13 cellular contexts compared by ENCODE assay signal in genomic region chr2:188333751-188334524, GRCh38. TPM values are rescaled to one million over a fixed set of nuclear protein-coding genes. Genes with fewer than 3 reads are reported as not detected.
DNase-seq lines count a peak whose midpoint lies in the region; ATAC-seq, FAIRE-seq and TF ChIP-seq lines count a peak whose summit lies in the region.
"Had no signal": no experiment of that assay in that cellular context is flagged by ENCODE, and none has a peak within 500 bp of the region (broad histone marks: within the 10 kb centered on the region; RNA-seq: fewer than 3 reads in every experiment).

No MANE protein-coding gene starts in this region.

- TF ChIP-seq EP300 in K562 (IDR thresholded peaks at IDR 0.05; ENCODE audit: low read length): no peak

- H3F3A ChIP-seq in GM23338 (replicated peaks; ENCODE audit: low read depth): no peaks in the 10 kb centered on the region

- H3K4me3 Mint-ChIP-seq in GM23338: no peak overlapping the region
- no peak overlapping the region for H3K4me3 Mint-ChIP-seq in activated CD4-positive, alpha-beta T cell treated with anti-CD3 and anti-CD28 coated beads for 36 hours
- H3K4me3 Mint-ChIP-seq: CD4-positive, CD25-positive, alpha-beta regulatory T cell; stimulated activated naive CD8-positive, alpha-beta T cell treated with anti-CD3 and anti-CD28 coated beads, Interleukin-15, Interleukin-2, amounts not matched to agents 100 ng/mL and 50 ng/mL, for 24 hours had no signal

- H3K27ac ChIP-seq in GM23338 (ENCODE audit: low read depth) (peak overlapping the region; percentile 3; the same call in 1 of the 2 replicates), K562 (ENCODE audit: extremely low read depth, low read depth, low read length) (peak overlapping the region; percentile 21; the same call in 2 of the 3 replicates), iPS-18a (ENCODE audit: low read length) (peak overlapping the region; percentile 45), rectal smooth muscle tissue (ENCODE audit: low read depth, low read length) (peak overlapping the region; percentile 37)
- H3K27ac ChIP-seq: epithelial cell of prostate had no signal

- peak overlapping the region; percentile 47; the same call in 1 of the 2 replicates for H3K27ac Mint-ChIP-seq in GM23338
- H3K27ac Mint-ChIP-seq in activated CD4-positive, alpha-beta T cell treated with anti-CD3 and anti-CD28 coated beads for 36 hours: no peak overlapping the region
- H3K27ac Mint-ChIP-seq: CD4-positive, CD25-positive, alpha-beta regulatory T cell; stimulated activated naive CD8-positive, alpha-beta T cell treated with anti-CD3 and anti-CD28 coated beads, Interleukin-15, Interleukin-2, amounts not matched to agents 100 ng/mL and 50 ng/mL, for 24 hours had no signal

- peak; percentile 55 for FAIRE-seq in K562 (lab: Jason Lieb, UNC)

- no peak for TF ChIP-seq RAD21 in K562 (CRISPR knock-in tag; conservative IDR thresholded peaks at IDR 0.05 in 1 of 2, IDR thresholded peaks at IDR 0.05 in 1 of 2)

- H3K9me1 ChIP-seq in K562 (ENCODE audit: control insufficient read depth, insufficient read depth, low read length): no peaks in the 10 kb centered on the region

- no peak for TF ChIP-seq POLR2A in K562 (conservative IDR thresholded peaks at IDR 0.05)

- 6% methylated on average over 5 of the region's 5 CpGs for WGBS in K562 (ENCODE audit: insufficient coverage, low coverage, missing lambda C conversion rate)

- no peaks in the 10 kb centered on the region for H3K9me3 Mint-ChIP-seq in GM23338
- no peaks in the 10 kb centered on the region for H3K9me3 Mint-ChIP-seq in activated CD4-positive, alpha-beta T cell treated with anti-CD3 and anti-CD28 coated beads for 36 hours (ENCODE audit: low read depth)
- H3K9me3 Mint-ChIP-seq: stimulated activated naive CD8-positive, alpha-beta T cell treated with anti-CD3 and anti-CD28 coated beads, Interleukin-15, Interleukin-2, amounts not matched to agents 100 ng/mL and 50 ng/mL, for 24 hours had no signal

- ATAC-seq in GM23338 (peak; percentile 68), K562 (peak; percentile 72)
- no peak for ATAC-seq in activated CD4-positive, alpha-beta T cell treated with anti-CD3 and anti-CD28 coated beads for 36 hours

- no peak for TF ChIP-seq CTCF in GM23338 (conservative IDR thresholded peaks at IDR 0.05; ENCODE audit: low read depth in 2 of 2)
- TF ChIP-seq CTCF in K562 (IDR thresholded peaks at IDR 0.05 in 2 of 3, conservative IDR thresholded peaks at IDR 0.05 in 1 of 3; ENCODE audit: insufficient read depth in 2 of 3, low read depth in 1 of 3, low read length in 3 of 3): no peak
- no peak for TF ChIP-seq CTCF in GM20000 (IDR thresholded peaks at IDR 0.05; ENCODE audit: extremely low read depth, missing control alignments)

- peak overlapping the region; percentile 16; the same call in 1 of the 2 replicates for H3K4me2 ChIP-seq in GM23338
- peak overlapping the region; percentile 62; the same call in 1 of the 2 replicates for H3K4me2 ChIP-seq in K562 (ENCODE audit: insufficient read depth, low read length)

- intact Hi-C loops in K562 (cut with micrococcal nuclease): no loop called here
- intact Hi-C loops in activated CD4-positive, alpha-beta T cell treated with anti-CD3 and anti-CD28 coated beads for 36 hours (cut with DNase I, micrococcal nuclease): no loop called here

- peaks cover 15% of the 10 kb centered on the region; the same call in 2 of the 3 replicates for H3K36me3 Mint-ChIP-seq in GM23338 (ENCODE audit: low read depth)
- H3K36me3 Mint-ChIP-seq in activated CD4-positive, alpha-beta T cell treated with anti-CD3 and anti-CD28 coated beads for 36 hours (ENCODE audit: low read depth): no peaks in the 10 kb centered on the region
- H3K36me3 Mint-ChIP-seq: CD4-positive, CD25-positive, alpha-beta regulatory T cell had no signal

- no peaks in the 10 kb centered on the region for H3K9me3 ChIP-seq in K562 (replicated peaks; ENCODE audit: control insufficient read depth, insufficient read depth, low read depth, low read length)
- no peaks in the 10 kb centered on the region for H3K9me3 ChIP-seq in iPS-18a (ENCODE audit: control insufficient read depth, low read depth, low read length)

- H3K4me1 ChIP-seq in GM23338 (ENCODE audit: insufficient read depth) (peaks cover 56% of the 10 kb centered on the region), K562 (replicated peaks in 1 of 2; ENCODE audit: control insufficient read depth in 2 of 2, insufficient read depth in 2 of 2, low read length in 2 of 2) (peaks cover 0 to 6% of the 10 kb centered on the region in 2 experiments; a peak in 2 of 5 replicates), iPS-18a (ENCODE audit: control insufficient read depth, low read depth, low read length) (peaks cover 33% of the 10 kb centered on the region), rectal smooth muscle tissue (ENCODE audit: control insufficient read depth, insufficient read depth, low read length) (peaks cover 6% of the 10 kb centered on the region)

- POLR2A ChIA-PET in K562 (lab: Yijun Ruan, JAX): no interaction called here
- POLR2A ChIA-PET in activated CD4-positive, alpha-beta T cell treated with anti-CD3 and anti-CD28 coated beads for 36 hours (lab: Charles Lee): interaction anchor here (0.6 kb wide), 1 partner anchor 16 kb away, joined by 4 read pairs; no protein-coding TSS in a partner anchor

- in situ Hi-C loops in K562 (cut with MboI): no loop called here

- H4K20me1 ChIP-seq in GM23338 (replicated peaks; ENCODE audit: insufficient read depth): peaks cover 40% of the 10 kb centered on the region
- H4K20me1 ChIP-seq in K562 (replicated peaks; ENCODE audit: control insufficient read depth, insufficient read depth, low read length): no peaks in the 10 kb centered on the region

- H3K9ac ChIP-seq in K562 (ENCODE audit: insufficient read depth in 1 of 2, low read depth in 2 of 2, low read length in 2 of 2): no peak overlapping the region
- no peak overlapping the region for H3K9ac ChIP-seq in iPS-18a (ENCODE audit: low read length)
- H3K9ac ChIP-seq in rectal smooth muscle tissue (ENCODE audit: low read length): no peak overlapping the region

- H3K79me2 ChIP-seq in GM23338 (replicated peaks; ENCODE audit: insufficient read depth): peaks cover 100% of the 10 kb centered on the region
- H3K79me2 ChIP-seq in K562 (ENCODE audit: control insufficient read depth, insufficient read depth, low read length): peaks cover 36% of the 10 kb centered on the region; the same call in 2 of the 3 replicates

- CTCF ChIA-PET in K562 (lab: Yijun Ruan, JAX; ENCODE audit: low intra/inter-chr PET ratio): no interaction called here
- CTCF ChIA-PET in activated CD4-positive, alpha-beta T cell treated with anti-CD3 and anti-CD28 coated beads for 36 hours (lab: Charles Lee): no interaction called here

- DNase-seq in GM23338 (ENCODE audit: low spot score): no peak
- DNase-seq in K562 (ENCODE audit: extremely low read depth in 1 of 4, low spot score in 3 of 4): peak in 1 of 4 experiments; percentile 7
- DNase-seq in kidney tubule cell (ENCODE audit: low spot score): no peak
- DNase-seq in GM20000 (ENCODE audit: low spot score): no peak
- no peak for DNase-seq in activated CD4-positive, alpha-beta T cell treated with anti-CD3 and anti-CD28 coated beads for 36 hours
- no peak for DNase-seq in HK-2 (ENCODE audit: unreplicated experiment)
- DNase-seq: activated CD4-positive, alpha-beta T cell treated with anti-CD3 and anti-CD28 coated beads, Interleukin-2, amount 50 U/mL, for 1 hour; CD4-positive, CD25-positive, alpha-beta regulatory T cell; NCI-H1436 treated with DMSO at 0.1 percent for 48 hours had no signal

- H3K4me3 ChIP-seq in GM23338: no peak overlapping the region
- no peak overlapping the region for H3K4me3 ChIP-seq in K562
- no peak overlapping the region for H3K4me3 ChIP-seq in iPS-18a (ENCODE audit: low read length)
- H3K4me3 ChIP-seq in rectal smooth muscle tissue (ENCODE audit: low read length): no peak overlapping the region

- H3K9me2 ChIP-seq in GM23338 (ENCODE audit: insufficient read depth): no peaks in the 10 kb centered on the region

- BruUV-seq in K562 (replicated peaks; lab: Mats Ljungman, UMichigan): no TSS peak

- H3K27me3 Mint-ChIP-seq in GM23338 (ENCODE audit: insufficient read depth, low read depth, poor library complexity): peaks cover 4% of the 10 kb centered on the region
- no peaks in the 10 kb centered on the region for H3K27me3 Mint-ChIP-seq in activated CD4-positive, alpha-beta T cell treated with anti-CD3 and anti-CD28 coated beads for 36 hours
- H3K27me3 Mint-ChIP-seq: CD4-positive, CD25-positive, alpha-beta regulatory T cell; stimulated activated naive CD8-positive, alpha-beta T cell treated with anti-CD3 and anti-CD28 coated beads, Interleukin-15, Interleukin-2, amounts not matched to agents 100 ng/mL and 50 ng/mL, for 24 hours had no signal

- H3K36me3 ChIP-seq in GM23338 (ENCODE audit: insufficient read depth): no peaks in the 10 kb centered on the region
- H3K36me3 ChIP-seq in K562 (ENCODE audit: control insufficient read depth, insufficient read depth, low read length): no peaks in the 10 kb centered on the region
- H3K36me3 ChIP-seq in iPS-18a (ENCODE audit: control insufficient read depth, low read depth, low read length): peaks cover 12% of the 10 kb centered on the region
- no peaks in the 10 kb centered on the region for H3K36me3 ChIP-seq in rectal smooth muscle tissue (ENCODE audit: control insufficient read depth, insufficient read depth, low read length)

- H3K4me1 Mint-ChIP-seq in GM23338: peaks cover 42% of the 10 kb centered on the region
- no peaks in the 10 kb centered on the region for H3K4me1 Mint-ChIP-seq in activated CD4-positive, alpha-beta T cell treated with anti-CD3 and anti-CD28 coated beads for 36 hours
- H3K4me1 Mint-ChIP-seq: CD4-positive, CD25-positive, alpha-beta regulatory T cell had no signal

- H3K27me3 ChIP-seq in GM23338 (ENCODE audit: insufficient read depth) (no peaks in the 10 kb centered on the region), K562 (ENCODE audit: control insufficient read depth in 2 of 2, insufficient read depth in 2 of 2, low read length in 2 of 2) (no peaks in the 10 kb centered on the region), iPS-18a (ENCODE audit: control insufficient read depth, insufficient read depth, low read length) (no peaks in the 10 kb centered on the region), rectal smooth muscle tissue (ENCODE audit: control insufficient read depth, insufficient read depth, low read length) (no peaks in the 10 kb centered on the region)

- H2AFZ ChIP-seq in GM23338 (no peak overlapping the region), K562 (ENCODE audit: low read depth, low read length) (no peak overlapping the region; the same call in 1 of the 2 replicates)

RNA-seq across cellular contexts. Expression of gene GULP1, which starts 42.3 kb away (rescaled TPM):
- 181 and 200 TPM in 2 replicates for total RNA-seq in GM23338 (2014; rRNA removed; shearing (Covaris generic))
- polyA plus RNA-seq in GM23338 (2016; fragmentation: Nextera tagmentation; extraction: Ambion mirVana) (75.3 and 94.6 TPM in 2 replicates), K562 (2011; rRNA removed) (16.3 and 17.4 TPM in 2 replicates), K562 (2014; fragmentation: Illumina TruSeq; extraction: Trizol) (21.0 and 24.9 TPM in 2 replicates), K562 (2014; fragmentation: Nextera tagmentation; extraction: Ambion mirVana) (1 to 10 TPM; 8.5 to 8.6 TPM), K562 (2014; rRNA removed) (21.0 and 23.8 TPM in 2 replicates)
- total RNA-seq in K562 (2011; cell fraction: chromatin; rRNA removed; ENCODE audit: low replicate concordance): 22.0 and 32.1 TPM in 2 replicates
- total RNA-seq in K562 (2011; cell fraction: nucleolus; rRNA removed): 12.3 and 22.5 TPM in 2 replicates
- 24.6 and 32.9 TPM in 2 replicates for total RNA-seq in K562 (2011; cell fraction: nucleoplasm; rRNA removed)
- total RNA-seq in K562 (2014; rRNA removed) (18.7 and 20.1 TPM in 2 replicates), K562 (2014; rRNA removed; fragmentation: Illumina TruSeq; extraction: Trizol) (25.3 and 28.2 TPM in 2 replicates), K562 (2015; rRNA removed; fragmentation: Illumina TruSeq; extraction: Trizol) (24.2 and 24.3 TPM in 2 replicates), K562 (2021) (19.5 and 22.8 TPM in 2 replicates)
- 8.8 and 13.0 TPM in 2 replicates for polyA plus RNA-seq in K562 (2011; cell fraction: cytosol; rRNA removed)
- 11.8 and 16.0 TPM in 2 replicates for polyA plus RNA-seq in K562 (2011; cell fraction: nucleus; rRNA removed)
- 11.1 and 14.0 TPM in 2 replicates for polyA plus RNA-seq in K562 (2012)
- polyA minus RNA-seq in K562 (2011; rRNA and poly(A)+ RNA removed): 23.2 and 28.7 TPM in 2 replicates
- 14.6 and 17.6 TPM in 2 replicates for polyA minus RNA-seq in K562 (2011; cell fraction: cytosol; rRNA and poly(A)+ RNA removed)
- polyA minus RNA-seq in K562 (2011; cell fraction: nucleus; rRNA and poly(A)+ RNA removed): 29.1 and 49.5 TPM in 2 replicates
- total RNA-seq in activated CD4-positive, alpha-beta T cell treated with anti-CD3 and anti-CD28 coated beads for 36 hours: not detected
- total RNA-seq: CD4-positive, CD25-positive, alpha-beta regulatory T cell had no signal
- polyA plus RNA-seq: CD4-positive, CD25-positive, alpha-beta regulatory T cell had no signal

Comparison
In these comparisons a context has a peak if more than half of its experiments do, and no peak if none do; other contexts are left out.
1. RNA of gene GULP1, which starts 42.3 kb away (total RNA-seq): 181 to 200 TPM in GM23338 and 12.3 to 32.9 TPM in K562; not detected in activated CD4-positive, alpha-beta T cell treated with anti-CD3 and anti-CD28 coated beads for 36 hours; every median in the first group is over 10 times any median in the second.
2. Peak in every context shown above with its lines, with median percentiles within 50 percentile points of each other: H3K27ac ChIP-seq.